Comparison of ENCODE assay signal across 8 cellular contexts in genomic region chr18:9136315-9137141, GRCh38. TPM values are rescaled to one million over a fixed set of nuclear protein-coding genes. Genes with fewer than 3 reads are reported as not detected.
A peak's percentile ranks its signal among the peaks of the same experiment; 100 is the strongest.
DNase-seq lines count a peak whose midpoint lies in the region; ATAC-seq and TF ChIP-seq lines count a peak whose summit lies in the region.

ANKRD12 (plus strand) TSS chr18:9136781; CDS start chr18:9182433, 45,652 bp downstream.

- TF ChIP-seq CTCF in NB4 (IDR thresholded peaks at IDR 0.05; ENCODE audit: low read depth, low read length) (no peak), gastroesophageal sphincter (IDR thresholded peaks at IDR 0.05) (no peak), neutrophil (IDR thresholded peaks at IDR 0.05) (no peak), subcutaneous adipose tissue (IDR thresholded peaks at IDR 0.05; ENCODE audit: low read depth) (no peak)

- DNase-seq in GM04504 (ENCODE audit: low read depth) (peak; percentile 93), NB4 (ENCODE audit: low read depth) (peak; percentile 97), SK-N-DZ (ENCODE audit: low spot score) (peak; percentile 96)
- DNase-seq in activated naive CD4-positive, alpha-beta T cell treated with anti-CD3 and anti-CD28 coated beads for 36 hours: peak; percentile 96

- H3K4me1 ChIP-seq in gastroesophageal sphincter (peaks cover 6 to 68% (median 24%) of the 10 kb centered on the region in 3 donors), neutrophil (ENCODE audit: control insufficient read depth in 1 of 2, insufficient read depth in 1 of 2, low read depth in 1 of 2, low read length in 1 of 2) (peaks cover 56 to 58% of the 10 kb centered on the region in 2 experiments)

- H3K36me3 ChIP-seq in gastroesophageal sphincter (peaks cover 0 to 16% of the 10 kb centered on the region in 2 donors), neutrophil (peaks cover 4% of the 10 kb centered on the region)

- CTCF ChIA-PET in activated naive CD4-positive, alpha-beta T cell treated with anti-CD3 and anti-CD28 coated beads for 36 hours (lab: Charles Lee): interaction anchor here (0.9 to 8.8 kb wide), 3 partner anchors 19 to 65 kb away, joined by 3 to 63 read pairs (median 6); no protein-coding TSS in a partner anchor

- H3K27ac ChIP-seq in gastroesophageal sphincter: peak within 1 kb of the TSS; percentile 95 to 100 (median 98)
- peak within 1 kb of the TSS; percentile 100 for H3K27ac ChIP-seq in neutrophil

- H3K27me3 Mint-ChIP-seq in activated naive CD4-positive, alpha-beta T cell treated with anti-CD3 and anti-CD28 coated beads for 36 hours (ENCODE audit: low read depth): no peaks in the 10 kb centered on the region

- H3K4me3 ChIP-seq in NB4 (ENCODE audit: low read depth, low read length) (peak within 1 kb of the TSS; percentile 94), gastroesophageal sphincter (peak within 1 kb of the TSS; percentile 73 to 99), neutrophil (ENCODE audit: low read depth in 1 of 2, low read length in 1 of 2) (peak within 1 kb of the TSS; percentile 87 to 97)

- H3K36me3 Mint-ChIP-seq in activated naive CD4-positive, alpha-beta T cell treated with anti-CD3 and anti-CD28 coated beads for 36 hours (ENCODE audit: low read depth): peaks cover 25% of the 10 kb centered on the region

- 0% methylated on average over 9 of the region's 94 CpGs; no CpG with 5 or more reads in 1 of the 2 donors for WGBS in gastroesophageal sphincter (ENCODE audit: low coverage in 1 of 2), 2 donors

- H3K27ac Mint-ChIP-seq in activated naive CD4-positive, alpha-beta T cell treated with anti-CD3 and anti-CD28 coated beads for 36 hours: peak within 1 kb of the TSS; percentile 97

- H3K9me3 Mint-ChIP-seq in activated naive CD4-positive, alpha-beta T cell treated with anti-CD3 and anti-CD28 coated beads for 36 hours: no peaks in the 10 kb centered on the region

- peak within 1 kb of the TSS; percentile 96 for H3K4me3 Mint-ChIP-seq in activated naive CD4-positive, alpha-beta T cell treated with anti-CD3 and anti-CD28 coated beads for 36 hours

- H3K27me3 ChIP-seq in gastroesophageal sphincter (no peaks in the 10 kb centered on the region), neutrophil (no peaks in the 10 kb centered on the region)

- TF ChIP-seq POLR2A in NB4 (IDR thresholded peaks at IDR 0.05; ENCODE audit: extremely low read depth, insufficient read length): peak; percentile 36
- peak; percentile 77 to 92 for TF ChIP-seq POLR2A in gastroesophageal sphincter (IDR thresholded peaks at IDR 0.05)

- H3K4me1 Mint-ChIP-seq in activated naive CD4-positive, alpha-beta T cell treated with anti-CD3 and anti-CD28 coated beads for 36 hours (ENCODE audit: low read depth): peaks cover 63% of the 10 kb centered on the region

- intact Hi-C loops in activated naive CD4-positive, alpha-beta T cell treated with anti-CD3 and anti-CD28 coated beads for 36 hours (cut with micrococcal nuclease): loop anchor here (1.0 to 5.0 kb wide), 9 partner anchors 18 to 776 kb away; partner anchors contain the start of genes MTCL1, NDUFV2, PPP4R1 and RALBP1

- ATAC-seq in HG02571 (IDR thresholded peaks at IDR 0.05; ENCODE audit: unreplicated experiment): peak; percentile 72
- ATAC-seq in gastroesophageal sphincter: peak; percentile 95

- H3K9me3 ChIP-seq in gastroesophageal sphincter (no peaks in the 10 kb centered on the region), neutrophil (no peaks in the 10 kb centered on the region)

- no peak for TF ChIP-seq EP300 in gastroesophageal sphincter (IDR thresholded peaks at IDR 0.05)

RNA-seq across cellular contexts. Expression of gene ANKRD12, which starts in this region (rescaled TPM):
- polyA plus RNA-seq in SK-N-DZ (2014; cell fraction: cytosol; rRNA removed): 3.0 and 3.4 TPM in 2 replicates
- 7.9 and 11.4 TPM in 2 replicates for polyA plus RNA-seq in SK-N-DZ (2014; cell fraction: nucleus; rRNA removed)
- total RNA-seq in activated naive CD4-positive, alpha-beta T cell treated with anti-CD3 and anti-CD28 coated beads for 36 hours: 10 to 100 TPM; 37.5 to 40.0 TPM
- 100 to 1,000 TPM in 3 of 4 donors, 10 to 100 TPM in 1; 84.7 to 137 (median 122) TPM for total RNA-seq in gastroesophageal sphincter
- total RNA-seq in subcutaneous adipose tissue: 10 to 100 TPM; 38.6 to 99.5 (median 65.4) TPM

Comparison
In these comparisons a context has a peak if more than half of its experiments do, and no peak if none do; other contexts are left out.
1. Peak in every context shown above with its lines: DNase-seq, ATAC-seq, H3K4me3 ChIP-seq and H3K27ac ChIP-seq.